ENCODE assay signal across 20 cellular contexts in the genomic region with DNA sequence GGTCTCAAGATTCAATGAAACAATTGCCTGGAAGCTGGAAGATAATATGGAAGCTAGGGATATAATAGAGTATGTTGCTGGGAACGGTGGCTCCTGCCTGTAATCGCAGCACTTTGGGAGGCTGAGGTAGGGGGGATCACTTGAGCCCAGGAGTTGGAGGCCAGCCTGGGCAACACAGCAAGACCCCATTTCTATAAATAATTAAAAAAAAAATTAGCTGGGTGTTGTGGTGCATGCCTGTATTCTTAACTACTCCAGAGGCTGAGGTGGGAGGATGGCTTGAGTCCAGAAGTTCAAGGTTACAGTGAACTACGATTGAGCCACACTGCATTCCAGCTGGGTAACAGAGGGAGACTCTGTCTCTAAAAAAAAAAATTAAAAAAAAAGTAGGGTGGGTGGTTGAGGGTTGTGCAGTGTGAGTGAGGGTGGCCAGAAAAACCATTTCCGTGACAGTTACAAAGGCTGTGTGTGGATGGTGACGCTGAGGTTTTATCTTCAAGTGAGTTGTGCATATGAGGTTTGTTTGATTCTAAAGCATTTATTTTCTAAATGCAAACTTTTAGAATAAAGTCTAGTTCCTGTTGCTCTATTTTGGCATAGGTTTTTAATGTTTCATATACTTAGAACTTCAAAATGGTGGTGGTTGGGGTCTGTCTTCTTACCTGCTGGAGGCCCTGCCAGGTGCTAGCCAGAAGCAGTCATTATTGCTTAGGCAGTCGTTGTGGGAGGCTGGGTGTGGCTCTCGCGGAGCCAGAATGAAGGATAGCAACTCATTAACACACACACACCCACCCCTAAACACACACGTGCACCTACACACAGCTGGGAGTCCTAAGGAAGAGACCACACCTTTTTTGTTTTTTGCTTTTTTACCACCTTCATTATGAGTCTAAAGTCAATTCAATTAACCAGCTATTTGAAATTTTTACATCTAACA. TPM values are rescaled to one million over a fixed set of nuclear protein-coding genes. Genes with fewer than 3 reads are reported as not detected.
A peak's percentile ranks its signal among the peaks of the same experiment; 100 is the strongest.
DNase-seq lines count a peak whose midpoint lies in the region; ATAC-seq and TF ChIP-seq lines count a peak whose summit lies in the region.
"Had no signal": no experiment of that assay in that cellular context is flagged by ENCODE, and none has a peak within 500 bp of the region (broad histone marks: within the 10 kb centered on the region; RNA-seq: fewer than 3 reads in every experiment).

No MANE protein-coding gene starts in this region.

- peaks cover 20% of the 10 kb centered on the region for H3K4me1 Mint-ChIP-seq in activated T-cell treated with anti-CD3 and anti-CD28 coated beads, Interleukin-2, amount 50 U/mL, for 4 hours (ENCODE audit: low read depth)
- peaks cover 17% of the 10 kb centered on the region for H3K4me1 Mint-ChIP-seq in activated CD8-positive, alpha-beta T cell treated with anti-CD3 and anti-CD28 coated beads for 36 hours (ENCODE audit: low read depth)
- peaks cover 41% of the 10 kb centered on the region for H3K4me1 Mint-ChIP-seq in stimulated activated naive CD8-positive, alpha-beta T cell treated with anti-CD3 and anti-CD28 coated beads, Interleukin-15, amount 100 ng/mL, for 72 hours

- no peaks in the 10 kb centered on the region for H3K36me3 Mint-ChIP-seq in activated T-cell treated with anti-CD3 and anti-CD28 coated beads, Interleukin-2, amount 50 U/mL, for 4 hours (ENCODE audit: insufficient read depth)
- H3K36me3 Mint-ChIP-seq in activated CD8-positive, alpha-beta T cell treated with anti-CD3 and anti-CD28 coated beads for 36 hours (ENCODE audit: low read depth) = no peaks in the 10 kb centered on the region

- intact Hi-C loops in activated CD8-positive, alpha-beta T cell treated with anti-CD3 and anti-CD28 coated beads for 36 hours (cut with micrococcal nuclease) = no loop called here
- intact Hi-C loops in left colon (cut with DNase I, micrococcal nuclease) = no loop called here

- H3K4me3 Mint-ChIP-seq in activated T-cell treated with anti-CD3 and anti-CD28 coated beads, Interleukin-2, amount 50 U/mL, for 4 hours = no peak overlapping the region
- no peak overlapping the region for H3K4me3 Mint-ChIP-seq in activated CD8-positive, alpha-beta T cell treated with anti-CD3 and anti-CD28 coated beads for 36 hours
- H3K4me3 Mint-ChIP-seq in stimulated activated naive CD8-positive, alpha-beta T cell treated with anti-CD3 and anti-CD28 coated beads, Interleukin-15, amount 100 ng/mL, for 72 hours = peak overlapping the region in 1 of 2 donors; percentile 40

- POLR2A ChIA-PET in activated CD8-positive, alpha-beta T cell treated with anti-CD3 and anti-CD28 coated beads for 36 hours (lab: Charles Lee) = no interaction called here

- no peak for DNase-seq in activated T-cell treated with anti-CD3 and anti-CD28 coated beads, Interleukin-2, amount 50 U/mL, for 4 hours
- DNase-seq in activated T-cell treated with anti-CD3 and anti-CD28 coated beads, Interleukin-2, amount 50 U/mL, for 48 hours = no peak
- peak; percentile 18 for DNase-seq in activated CD8-positive, alpha-beta T cell treated with anti-CD3 and anti-CD28 coated beads for 36 hours
- DNase-seq in left colon = peak; percentile 83 to 89
- no peak for DNase-seq in stimulated activated naive CD8-positive, alpha-beta T cell treated with anti-CD3 and anti-CD28 coated beads, Interleukin-15, amount 100 ng/mL, for 72 hours
- no peak for DNase-seq in superior temporal gyrus (ENCODE audit: extremely low spot score)
- DNase-seq: activated CD8-positive, alpha-beta memory T cell treated with anti-CD3 and anti-CD28 coated beads, Interleukin-2, amount 50 U/mL, for 4 hours; cerebellar nuclear complex; COR-L47; foreskin melanocyte; mesenchymal stem cell; NCI-H1930; NCI-H524; sigmoid colon; upper lobe of right lung; WERI-Rb-1 had no signal

- ATAC-seq in activated T-cell treated with anti-CD3 and anti-CD28 coated beads, Interleukin-2, amount 50 U/mL, for 4 hours = peak; percentile 46 to 56
- peak; percentile 68 for ATAC-seq in activated CD8-positive, alpha-beta T cell treated with anti-CD3 and anti-CD28 coated beads for 36 hours
- ATAC-seq in left colon = peak; percentile 79
- peak; percentile 75 for ATAC-seq in stimulated activated naive CD8-positive, alpha-beta T cell treated with anti-CD3 and anti-CD28 coated beads, Interleukin-15, amount 100 ng/mL, for 72 hours
- ATAC-seq in GM18868 (IDR thresholded peaks at IDR 0.05; ENCODE audit: unreplicated experiment) = no peak
- ATAC-seq in HG02973 (IDR thresholded peaks at IDR 0.05; ENCODE audit: unreplicated experiment) = no peak
- ATAC-seq: upper lobe of right lung had no signal

- TF ChIP-seq CTCF in activated CD8-positive, alpha-beta T cell treated with anti-CD3 and anti-CD28 coated beads for 36 hours (IDR thresholded peaks at IDR 0.05) = no peak

- no peaks in the 10 kb centered on the region for H3K9me3 Mint-ChIP-seq in activated T-cell treated with anti-CD3 and anti-CD28 coated beads, Interleukin-2, amount 50 U/mL, for 4 hours
- no peaks in the 10 kb centered on the region for H3K9me3 Mint-ChIP-seq in activated CD8-positive, alpha-beta T cell treated with anti-CD3 and anti-CD28 coated beads for 36 hours
- H3K9me3 Mint-ChIP-seq in stimulated activated naive CD8-positive, alpha-beta T cell treated with anti-CD3 and anti-CD28 coated beads, Interleukin-15, amount 100 ng/mL, for 72 hours = no peaks in the 10 kb centered on the region

- H3K27ac Mint-ChIP-seq in activated CD8-positive, alpha-beta T cell treated with anti-CD3 and anti-CD28 coated beads for 36 hours = no peak overlapping the region
- no peak overlapping the region for H3K27ac Mint-ChIP-seq in stimulated activated naive CD8-positive, alpha-beta T cell treated with anti-CD3 and anti-CD28 coated beads, Interleukin-15, amount 100 ng/mL, for 72 hours

- CTCF ChIA-PET in activated CD8-positive, alpha-beta T cell treated with anti-CD3 and anti-CD28 coated beads for 36 hours (lab: Charles Lee) = interaction anchor here (0.8 to 2.2 kb wide), 5 partner anchors 11 to 253 kb away, joined by 3 to 11 read pairs (median 4); no protein-coding TSS in a partner anchor

- peaks cover 16% of the 10 kb centered on the region for H3K27me3 Mint-ChIP-seq in activated T-cell treated with anti-CD3 and anti-CD28 coated beads, Interleukin-2, amount 50 U/mL, for 4 hours (ENCODE audit: low read depth)
- peaks cover 4% of the 10 kb centered on the region for H3K27me3 Mint-ChIP-seq in activated CD8-positive, alpha-beta T cell treated with anti-CD3 and anti-CD28 coated beads for 36 hours
- H3K27me3 Mint-ChIP-seq in stimulated activated naive CD8-positive, alpha-beta T cell treated with anti-CD3 and anti-CD28 coated beads, Interleukin-15, amount 100 ng/mL, for 72 hours = peaks cover 22% of the 10 kb centered on the region

RNA-seq across cellular contexts. Expression of a gene that starts 4.7 kb away (rescaled TPM):
- total RNA-seq in activated T-cell treated with anti-CD3 and anti-CD28 coated beads, Interleukin-2, amount 50 U/mL, for 4 hours = 10 to 100 TPM in 1 of 3 donors, 1 to 10 TPM in 2; 4.1 to 11.4 (median 4.3) TPM
- 1 to 10 TPM in 1 of 2 experiments, not detected in 1; 1.1 TPM for total RNA-seq in activated CD8-positive, alpha-beta T cell treated with anti-CD3 and anti-CD28 coated beads for 36 hours
- total RNA-seq in left colon = 10 to 100 TPM; 77.7 to 81.1 TPM
- total RNA-seq: A673, M059J had no signal

Comparison
In these comparisons a context has a peak if more than half of its experiments do, and no peak if none do; other contexts are left out.
1. ATAC-seq: peak in activated T-cell treated with anti-CD3 and anti-CD28 coated beads, Interleukin-2, amount 50 U/mL, for 4 hours (2 of 2), activated CD8-positive, alpha-beta T cell treated with anti-CD3 and anti-CD28 coated beads for 36 hours (single experiment), left colon (single experiment) and stimulated activated naive CD8-positive, alpha-beta T cell treated with anti-CD3 and anti-CD28 coated beads, Interleukin-15, amount 100 ng/mL, for 72 hours (single experiment); none in GM18868 (single experiment) and HG02973 (single experiment).
2. DNase-seq: peak in activated CD8-positive, alpha-beta T cell treated with anti-CD3 and anti-CD28 coated beads for 36 hours (single experiment) and left colon (2 of 2); none in activated T-cell treated with anti-CD3 and anti-CD28 coated beads, Interleukin-2, amount 50 U/mL, for 4 hours (single experiment), activated T-cell treated with anti-CD3 and anti-CD28 coated beads, Interleukin-2, amount 50 U/mL, for 48 hours (0 of 2), stimulated activated naive CD8-positive, alpha-beta T cell treated with anti-CD3 and anti-CD28 coated beads, Interleukin-15, amount 100 ng/mL, for 72 hours (0 of 2) and superior temporal gyrus (single experiment).
3. RNA of a gene that starts 4.7 kb away (total RNA-seq): 77.7 to 81.1 TPM in left colon; 4.1 to 11.4 TPM in activated T-cell treated with anti-CD3 and anti-CD28 coated beads, Interleukin-2, amount 50 U/mL, for 4 hours and 1.1 TPM in activated CD8-positive, alpha-beta T cell treated with anti-CD3 and anti-CD28 coated beads for 36 hours; every median in the first group is over 4 times any median in the second.